ENCODE assay signal across 1 cellular context in the genomic region with DNA sequence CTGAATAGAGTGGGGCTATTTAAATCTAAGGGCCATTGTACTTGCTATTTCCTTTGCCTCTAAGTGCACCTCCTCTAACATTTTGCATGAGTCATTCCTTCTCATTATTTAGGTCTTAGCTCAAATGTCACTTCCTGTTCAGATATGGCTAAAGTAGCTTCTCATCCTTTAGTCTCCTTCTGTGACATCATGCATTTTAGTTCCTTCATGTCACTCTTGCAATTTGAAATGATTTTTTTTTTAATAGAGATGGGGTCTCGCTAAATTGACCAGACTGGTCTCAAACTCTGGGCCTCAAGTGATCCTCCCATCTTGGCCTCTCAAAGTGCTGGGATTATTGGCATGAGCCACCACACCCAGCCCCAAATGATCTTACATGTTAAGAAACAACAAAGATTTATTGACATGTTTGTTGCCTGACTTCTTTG.
TF ChIP-seq lines count a peak whose summit lies in the region.

No MANE protein-coding gene starts in this region.

TF ChIP-seq in HCT116, 20 proteins besides CTCF, POLR2A, EP300 and RAD21 (continued from another document):
- TF ChIP-seq ELF1 (IDR thresholded peaks at IDR 0.05; ENCODE audit: borderline replicate concordance, low read depth) (0 out of 2 replicates have a peak, but pooled peaks have one; percentile 9), SP1 (IDR thresholded peaks at IDR 0.05; ENCODE audit: low read depth) (no peak; the same call in 1 of the 2 replicates), EZH2 (IDR thresholded peaks at IDR 0.05) (no peak), ZFX (IDR thresholded peaks at IDR 0.05) (no peak)
- TF ChIP-seq, protein P1, sequence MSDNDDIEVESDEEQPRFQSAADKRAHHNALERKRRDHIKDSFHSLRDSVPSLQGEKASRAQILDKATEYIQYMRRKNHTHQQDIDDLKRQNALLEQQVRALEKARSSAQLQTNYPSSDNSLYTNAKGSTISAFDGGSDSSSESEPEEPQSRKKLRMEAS (IDR thresholded peaks at IDR 0.05) = no peak
- TF ChIP-seq, protein P2, sequence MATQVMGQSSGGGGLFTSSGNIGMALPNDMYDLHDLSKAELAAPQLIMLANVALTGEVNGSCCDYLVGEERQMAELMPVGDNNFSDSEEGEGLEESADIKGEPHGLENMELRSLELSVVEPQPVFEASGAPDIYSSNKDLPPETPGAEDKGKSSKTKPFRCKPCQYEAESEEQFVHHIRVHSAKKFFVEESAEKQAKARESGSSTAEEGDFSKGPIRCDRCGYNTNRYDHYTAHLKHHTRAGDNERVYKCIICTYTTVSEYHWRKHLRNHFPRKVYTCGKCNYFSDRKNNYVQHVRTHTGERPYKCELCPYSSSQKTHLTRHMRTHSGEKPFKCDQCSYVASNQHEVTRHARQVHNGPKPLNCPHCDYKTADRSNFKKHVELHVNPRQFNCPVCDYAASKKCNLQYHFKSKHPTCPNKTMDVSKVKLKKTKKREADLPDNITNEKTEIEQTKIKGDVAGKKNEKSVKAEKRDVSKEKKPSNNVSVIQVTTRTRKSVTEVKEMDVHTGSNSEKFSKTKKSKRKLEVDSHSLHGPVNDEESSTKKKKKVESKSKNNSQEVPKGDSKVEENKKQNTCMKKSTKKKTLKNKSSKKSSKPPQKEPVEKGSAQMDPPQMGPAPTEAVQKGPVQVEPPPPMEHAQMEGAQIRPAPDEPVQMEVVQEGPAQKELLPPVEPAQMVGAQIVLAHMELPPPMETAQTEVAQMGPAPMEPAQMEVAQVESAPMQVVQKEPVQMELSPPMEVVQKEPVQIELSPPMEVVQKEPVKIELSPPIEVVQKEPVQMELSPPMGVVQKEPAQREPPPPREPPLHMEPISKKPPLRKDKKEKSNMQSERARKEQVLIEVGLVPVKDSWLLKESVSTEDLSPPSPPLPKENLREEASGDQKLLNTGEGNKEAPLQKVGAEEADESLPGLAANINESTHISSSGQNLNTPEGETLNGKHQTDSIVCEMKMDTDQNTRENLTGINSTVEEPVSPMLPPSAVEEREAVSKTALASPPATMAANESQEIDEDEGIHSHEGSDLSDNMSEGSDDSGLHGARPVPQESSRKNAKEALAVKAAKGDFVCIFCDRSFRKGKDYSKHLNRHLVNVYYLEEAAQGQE (IDR thresholded peaks at IDR 0.05; ENCODE audit: low read depth) = no peak
